ENCODE assay signal across 8 cellular contexts in genomic region chr5:141618804-141619554, GRCh38. TPM values are rescaled to one million over a fixed set of nuclear protein-coding genes. Genes with fewer than 3 reads are reported as not detected.
DNase-seq lines count a peak whose midpoint lies in the region; ATAC-seq lines count a peak whose summit lies in the region.

Gene DIAPH1, minus strand, starts transcription at chr5:141619000. Its CDS starts 86 bp downstream, at chr5:141618914.

- H3K9ac ChIP-seq in endocrine pancreas (ENCODE audit: control insufficient read depth, insufficient read depth, low read length), result peak within 1 kb of the TSS; percentile 81

- peak; percentile 80 for ATAC-seq in GM21381 (IDR thresholded peaks at IDR 0.05; ENCODE audit: unreplicated experiment)

- peaks cover 13% of the 10 kb centered on the region for H3K4me1 ChIP-seq in endocrine pancreas (ENCODE audit: control insufficient read depth, insufficient read depth, low read length)
- peaks cover 8% of the 10 kb centered on the region for H3K4me1 ChIP-seq in mesodermal cell (ENCODE audit: control insufficient read depth, insufficient read depth, low read length, poor library complexity, severe bottlenecking)

- 5% methylated on average over 43 to 45 of the region's 70 CpGs for WGBS in mesodermal cell (ENCODE audit: insufficient coverage in 2 of 2), 2 experiments

- DNase-seq in D341Med (ENCODE audit: low spot score) (peak; percentile 96), HUDEP-2 (lab: John Stamatoyannopoulos, UW; ENCODE audit: unreplicated experiment in 76 of 76) (peak; percentile 40 to 98 (median 94)), NOMO-1 treated with dmso at 0.1 percent for 144 hours (lab: John Stamatoyannopoulos, UW; ENCODE audit: unreplicated experiment) (peak; percentile 93)
- peak; percentile 92 to 98 (median 94) for DNase-seq in activated CD8-positive, alpha-beta memory T cell treated with anti-CD3 and anti-CD28 coated beads for 48 hours (ENCODE audit: low read depth in 2 of 3, low spot score in 2 of 3)
- DNase-seq in stimulated activated CD8-positive, alpha-beta memory T cell treated with anti-CD3 and anti-CD28 coated beads, Interleukin-15, amount 100 ng/mL, for 4 hours (ENCODE audit: low read depth in 2 of 2), result peak; percentile 98

- H3K9me3 ChIP-seq in endocrine pancreas (ENCODE audit: control insufficient read depth, low read length) (no peaks in the 10 kb centered on the region), mesodermal cell (ENCODE audit: control insufficient read depth, low read length) (no peaks in the 10 kb centered on the region)

- H3K36me3 ChIP-seq in endocrine pancreas (ENCODE audit: control insufficient read depth, insufficient read depth, low read length), result peaks cover 3% of the 10 kb centered on the region
- H3K36me3 ChIP-seq in mesodermal cell (ENCODE audit: control insufficient read depth, insufficient read depth, low read length), result peaks cover 49% of the 10 kb centered on the region

- H3K4me3 ChIP-seq in endocrine pancreas (ENCODE audit: control insufficient read depth, insufficient read depth, low read length) (peak within 1 kb of the TSS; percentile 92), mesodermal cell (ENCODE audit: extremely low read depth, insufficient read depth, low read length, poor library complexity, severe bottlenecking) (peak within 1 kb of the TSS; percentile 85)

- peak within 1 kb of the TSS; percentile 79 for H3K27ac ChIP-seq in mesodermal cell (ENCODE audit: low read depth, low read length, severe bottlenecking)

- H3K27me3 ChIP-seq in endocrine pancreas (ENCODE audit: control insufficient read depth, insufficient read depth, low read length), result no peaks in the 10 kb centered on the region

RNA-seq across cellular contexts. Expression of gene DIAPH1, which starts in this region (rescaled TPM):
- polyA plus RNA-seq in mesodermal cell (2013, experiment 1 of 2), result 49.3 TPM
- 45.8 TPM for polyA plus RNA-seq in mesodermal cell (2013, experiment 2 of 2)

Comparison
In these comparisons a context has a peak if more than half of its experiments do, and no peak if none do; other contexts are left out.
1. Peak in every context shown above with its lines: DNase-seq, ATAC-seq, H3K4me3 ChIP-seq and H3K27ac ChIP-seq.